30 cellular contexts compared by ENCODE assay signal in genomic region chr2:111058264-111058663, GRCh38.
"Had no signal": no experiment of that assay in that cellular context is flagged by ENCODE, and none has a peak within 500 bp of the region (broad histone marks: within the 10 kb centered on the region; RNA-seq: fewer than 3 reads in every experiment).

No MANE protein-coding gene starts in this region.

- H3K4me1 ChIP-seq: pancreas, prostate gland, stomach, upper lobe of left lung had no signal

- DNase-seq: activated CD4-positive, alpha-beta T cell treated with anti-CD3 and anti-CD28 coated beads, Interleukin-2, amount 50 U/mL, for 4 hours; activated gamma-delta T cell; activated naive CD4-positive, alpha-beta T cell treated with anti-CD3 and anti-CD28 coated beads, Interleukin-2, amount 10 ng/mL, durations not matched to agents 7 days and 5 days; amniotic stem cell; brain microvascular endothelial cell; effector memory CD4-positive, alpha-beta T cell; gastrocnemius medialis; glutamatergic neuron; left colon; mammary epithelial cell; naive thymus-derived CD4-positive, alpha-beta T cell; pancreas; retina; stimulated activated CD4-positive, alpha-beta T cell treated with anti-CD3 and anti-CD28 coated beads, Interleukin-12 subunit alpha, Interleukin-12 subunit beta, amount 100 ng/mL, for 4 hours; stimulated activated CD4-positive, alpha-beta T cell treated with anti-CD3 and anti-CD28 coated beads, Interleukin-4, amount 100 ng/mL, for 24 hours; stomach; T-helper 2 cell had no signal

- H3K9me3 ChIP-seq: gastrocnemius medialis, pancreas, prostate gland, thyroid gland, upper lobe of left lung had no signal

- H3K27ac Mint-ChIP-seq: activated naive CD4-positive, alpha-beta T cell treated with anti-CD3 and anti-CD28 coated beads, Interleukin-2, amount 10 ng/mL, durations not matched to agents 7 days and 5 days; activated T-helper 1 cell treated with anti-CD3 and anti-CD28 coated beads, Interleukin-12 subunit alpha, Interleukin-12 subunit beta, Interleukin-2, Interleukin-4 antibody, amounts not matched to agents 30 ng/mL and 10 ng/mL and 1 ng/mL, durations not matched to agents 14 hours and 24 hours and 36 hours; mesothelial cell of epicardium; naive thymus-derived CD4-positive, alpha-beta T cell; stimulated activated effector memory CD8-positive, alpha-beta T cell treated with anti-CD3 and anti-CD28 coated beads, Interleukin-12 subunit alpha, Interleukin-12 subunit beta, amount 100 ng/mL, for 72 hours; WTC11 had no signal

- H3K27me3 ChIP-seq: gastrocnemius medialis, pancreas, thyroid gland, upper lobe of left lung had no signal

- ATAC-seq: gastrocnemius medialis; left colon; naive thymus-derived CD4-positive, alpha-beta T cell; pancreas; sciatic nerve; stimulated activated effector memory CD8-positive, alpha-beta T cell treated with anti-CD3 and anti-CD28 coated beads, Interleukin-12 subunit alpha, Interleukin-12 subunit beta, amount 100 ng/mL, for 72 hours; WTC11 had no signal

- H3K36me3 ChIP-seq: brain microvascular endothelial cell, gastrocnemius medialis, pancreas, prostate gland, stomach, thyroid gland, upper lobe of left lung had no signal

- H3K4me3 Mint-ChIP-seq: activated naive CD4-positive, alpha-beta T cell treated with anti-CD3 and anti-CD28 coated beads, Interleukin-2, amount 10 ng/mL, durations not matched to agents 7 days and 5 days; activated T-helper 1 cell treated with anti-CD3 and anti-CD28 coated beads, Interleukin-12 subunit alpha, Interleukin-12 subunit beta, Interleukin-2, Interleukin-4 antibody, amounts not matched to agents 30 ng/mL and 10 ng/mL and 1 ng/mL, durations not matched to agents 14 hours and 24 hours and 36 hours; mesothelial cell of epicardium; naive thymus-derived CD4-positive, alpha-beta T cell; stimulated activated effector memory CD8-positive, alpha-beta T cell treated with anti-CD3 and anti-CD28 coated beads, Interleukin-12 subunit alpha, Interleukin-12 subunit beta, amount 100 ng/mL, for 72 hours; WTC11 had no signal

- H3K27ac ChIP-seq: brain microvascular endothelial cell, coronary artery, dorsolateral prefrontal cortex, gastrocnemius medialis, pancreas, prostate gland, skin epidermis, stomach, thyroid gland, upper lobe of left lung had no signal

- FAIRE-seq: astrocyte, keratinocyte, pancreas had no signal

- H3K36me3 Mint-ChIP-seq: stimulated activated effector memory CD8-positive, alpha-beta T cell treated with anti-CD3 and anti-CD28 coated beads, Interleukin-12 subunit alpha, Interleukin-12 subunit beta, amount 100 ng/mL, for 72 hours; WTC11 had no signal

- H3K4me3 ChIP-seq: coronary artery, dorsolateral prefrontal cortex, gastrocnemius medialis, pancreas, prostate gland, skin epidermis, stomach, thyroid gland, upper lobe of left lung had no signal

- H3K4me1 Mint-ChIP-seq: activated naive CD4-positive, alpha-beta T cell treated with anti-CD3 and anti-CD28 coated beads, Interleukin-2, amount 10 ng/mL, durations not matched to agents 7 days and 5 days; mesothelial cell of epicardium; WTC11 had no signal
